ENCODE assay signal across 14 cellular contexts in genomic region chr2:37858197-37858711, GRCh38.
DNase-seq lines count a peak whose midpoint lies in the region; ATAC-seq and TF ChIP-seq lines count a peak whose summit lies in the region.
"Had no signal": no experiment of that assay in that cellular context is flagged by ENCODE, and none has a peak within 500 bp of the region (broad histone marks: within the 10 kb centered on the region; RNA-seq: fewer than 3 reads in every experiment).

No MANE protein-coding gene starts in this region.

- intact Hi-C loops in stomach (cut with DNase I; ENCODE audit: low total_unique reads): no loop called here

- WGBS in stomach, 5 donors: 58 to 68% (median 61%) methylated on average over 5 of the region's 5 CpGs

- H3K4me1 ChIP-seq in right atrium auricular region: peaks cover 2 to 43% of the 10 kb centered on the region in 2 donors
- peaks cover 9 to 41% (median 29%) of the 10 kb centered on the region in 4 donors for H3K4me1 ChIP-seq in stomach

- H3K4me3 ChIP-seq in H7 (ENCODE audit: insufficient read depth, low read depth, low read length) (no peak overlapping the region), right atrium auricular region (no peak overlapping the region), stomach (no peak overlapping the region)
- H3K4me3 ChIP-seq: testis had no signal

- peak overlapping the region; percentile 0 to 63 for H3K27ac ChIP-seq in right atrium auricular region
- peak overlapping the region in 3 of 5 donors; percentile 63 to 85 (median 66) for H3K27ac ChIP-seq in stomach

- no peak for TF ChIP-seq POLR2A in stomach (IDR thresholded peaks at IDR 0.05)

- H3K27me3 ChIP-seq in H7 (ENCODE audit: control insufficient read depth, insufficient read depth, low read length) (no peaks in the 10 kb centered on the region), right atrium auricular region (no peaks in the 10 kb centered on the region), stomach (peaks cover 0 to 6% (median 3%) of the 10 kb centered on the region in 3 donors)
- H3K27me3 ChIP-seq: testis had no signal

- TF ChIP-seq CTCF in right atrium auricular region (IDR thresholded peaks at IDR 0.05) (no peak), stomach (IDR thresholded peaks at IDR 0.05) (no peak)

- peaks cover 0 to 8% of the 10 kb centered on the region in 2 donors for H3K9me3 ChIP-seq in right atrium auricular region
- H3K9me3 ChIP-seq in stomach: peaks cover 8 to 9% (median 9%) of the 10 kb centered on the region in 4 donors
- H3K9me3 ChIP-seq: testis had no signal

- no peaks in the 10 kb centered on the region for H3K36me3 ChIP-seq in H7 (replicated peaks; ENCODE audit: control insufficient read depth, insufficient read depth, low read length)
- H3K36me3 ChIP-seq in right atrium auricular region: no peaks in the 10 kb centered on the region
- no peaks in the 10 kb centered on the region for H3K36me3 ChIP-seq in stomach

- ATAC-seq in HG02840 (IDR thresholded peaks at IDR 0.05; ENCODE audit: low FRiP score, unreplicated experiment): no peak

- peak; percentile 46 for TF ChIP-seq EP300 in stomach (IDR thresholded peaks at IDR 0.05)

- DNase-seq in H7 (peak; percentile 19), astrocyte of the hippocampus (ENCODE audit: low read depth, low spot score) (peak; percentile 83), right atrium auricular region (ENCODE audit: low spot score) (no peak), stomach (no peak), mucosa of gallbladder (ENCODE audit: low spot score) (no peak), NOMO-1 treated with DMSO at 0.1 percent for 48 hours (lab: John Stamatoyannopoulos, UW; ENCODE audit: unreplicated experiment) (no peak), NCI-H1694 treated with DMSO at 0.1 percent for 48 hours (lab: John Stamatoyannopoulos, UW) (no peak)
- DNase-seq: activated T-cell treated with anti-CD3 and anti-CD28 coated beads, Interleukin-2, amount 50 U/mL, for 24 hours; DND-41; hippocampal formation; NCI-H1417 treated with DMSO at 0.1 percent for 48 hours; stimulated activated CD4-positive, alpha-beta T cell treated with anti-CD3 and anti-CD28 coated beads, Interleukin-4, amount 100 ng/mL, for 24 hours; testis had no signal

Comparison
In these comparisons a context has a peak if more than half of its experiments do, and no peak if none do; other contexts are left out.
1. DNase-seq: peak in H7 (single experiment) and astrocyte of the hippocampus (single experiment); none in right atrium auricular region (single experiment), stomach (single experiment), mucosa of gallbladder (single experiment), NOMO-1 treated with DMSO at 0.1 percent for 48 hours (single experiment) and NCI-H1694 treated with DMSO at 0.1 percent for 48 hours (single experiment).